In genomic region chr10:120490288-120490687, GRCh38 we compare ENCODE assay signal across 32 cellular contexts. TPM values are rescaled to one million over a fixed set of nuclear protein-coding genes. Genes with fewer than 3 reads are reported as not detected.
"Had no signal": no experiment of that assay in that cellular context is flagged by ENCODE, and none has a peak within 500 bp of the region (broad histone marks: within the 10 kb centered on the region; RNA-seq: fewer than 3 reads in every experiment).

No MANE protein-coding gene starts in this region.

- H3K36me3 ChIP-seq: adrenal gland, breast epithelium, cardiac muscle cell, esophagus squamous epithelium, gastroesophageal sphincter, heart right ventricle had no signal

- H3K4me3 ChIP-seq: adrenal gland, breast epithelium, cardiac muscle cell, esophagus squamous epithelium, gastroesophageal sphincter, heart right ventricle had no signal

- DNase-seq: activated CD4-positive, alpha-beta memory T cell treated with anti-CD3 and anti-CD28 coated beads, Interleukin-2, amount 10 ng/mL, durations not matched to agents 7 days and 5 days; activated CD4-positive, alpha-beta T cell treated with anti-CD3 and anti-CD28 coated beads for 1 hour; activated CD4-positive, alpha-beta T cell treated with anti-CD3 and anti-CD28 coated beads for 4 hours; activated CD4-positive, alpha-beta T cell treated with anti-CD3 and anti-CD28 coated beads, Interleukin-2, amount 10 ng/mL, durations not matched to agents 7 days and 5 days; activated CD4-positive, alpha-beta T cell treated with anti-CD3 and anti-CD28 coated beads, Interleukin-2, amount 50 U/mL, for 4 hours; activated CD8-positive, alpha-beta memory T cell treated with anti-CD3 and anti-CD28 coated beads, Interleukin-2, amount 50 U/mL, for 48 hours; activated effector memory CD4-positive, alpha-beta T cell treated with anti-CD3 and anti-CD28 coated beads, Interleukin-2, amount 50 U/mL, for 16 hours; activated naive CD4-positive, alpha-beta T cell treated with anti-CD3 and anti-CD28 coated beads for 36 hours; activated naive CD8-positive, alpha-beta T cell treated with anti-CD3 and anti-CD28 coated beads for 36 hours; activated naive CD8-positive, alpha-beta T cell treated with anti-CD3 and anti-CD28 coated beads, Interleukin-2, amount 50 U/mL, for 24 hours; activated T-cell treated with anti-CD3 and anti-CD28 coated beads for 4 hours; activated T-cell treated with anti-CD3 and anti-CD28 coated beads, Interleukin-2, amount 50 U/mL, for 24 hours; activated T-cell treated with anti-CD3 and anti-CD28 coated beads, Interleukin-2, amount 50 U/mL, for 72 hours; adrenal gland; amygdala; aorta; cortex of kidney; dermis blood vessel endothelial cell; effector CD4-positive, alpha-beta T cell; effector memory CD8-positive, alpha-beta T cell; erythroblast; esophagus squamous epithelium; foreskin melanocyte; heart right ventricle; T-helper 2 cell had no signal

- H3K27me3 ChIP-seq: adrenal gland, cardiac muscle cell had no signal

- ATAC-seq: activated naive CD8-positive, alpha-beta T cell treated with anti-CD3 and anti-CD28 coated beads, Interleukin-2, amount 50 U/mL, for 24 hours; activated T-cell treated with anti-CD3 and anti-CD28 coated beads, Interleukin-2, amount 50 U/mL, for 72 hours; effector memory CD8-positive, alpha-beta T cell; gastroesophageal sphincter; heart right ventricle had no signal

- H3K4me1 Mint-ChIP-seq: activated CD4-positive, alpha-beta memory T cell treated with anti-CD3 and anti-CD28 coated beads, Interleukin-2, amount 10 ng/mL, durations not matched to agents 7 days and 5 days; activated CD4-positive, alpha-beta T cell treated with anti-CD3 and anti-CD28 coated beads, Interleukin-2, amount 10 ng/mL, durations not matched to agents 7 days and 5 days; activated naive CD4-positive, alpha-beta T cell treated with anti-CD3 and anti-CD28 coated beads, Interleukin-2, amount 50 U/mL, for 24 hours; activated naive CD8-positive, alpha-beta T cell treated with anti-CD3 and anti-CD28 coated beads for 36 hours; activated naive CD8-positive, alpha-beta T cell treated with anti-CD3 and anti-CD28 coated beads, Interleukin-2, amount 50 U/mL, for 24 hours; brain; central memory CD8-positive, alpha-beta T cell had no signal

- H3K27me3 Mint-ChIP-seq: activated CD4-positive, alpha-beta memory T cell treated with anti-CD3 and anti-CD28 coated beads, Interleukin-2, amount 10 ng/mL, durations not matched to agents 7 days and 5 days; activated CD4-positive, alpha-beta T cell treated with anti-CD3 and anti-CD28 coated beads, Interleukin-2, amount 10 ng/mL, durations not matched to agents 7 days and 5 days; activated naive CD4-positive, alpha-beta T cell treated with anti-CD3 and anti-CD28 coated beads, Interleukin-2, amount 50 U/mL, for 24 hours; activated naive CD8-positive, alpha-beta T cell treated with anti-CD3 and anti-CD28 coated beads for 36 hours; activated naive CD8-positive, alpha-beta T cell treated with anti-CD3 and anti-CD28 coated beads, Interleukin-2, amount 50 U/mL, for 24 hours had no signal

- H3K9me3 Mint-ChIP-seq: activated CD4-positive, alpha-beta memory T cell treated with anti-CD3 and anti-CD28 coated beads, Interleukin-2, amount 10 ng/mL, durations not matched to agents 7 days and 5 days; activated CD4-positive, alpha-beta T cell treated with anti-CD3 and anti-CD28 coated beads, Interleukin-2, amount 10 ng/mL, durations not matched to agents 7 days and 5 days; activated naive CD4-positive, alpha-beta T cell treated with anti-CD3 and anti-CD28 coated beads for 36 hours; activated naive CD4-positive, alpha-beta T cell treated with anti-CD3 and anti-CD28 coated beads, Interleukin-2, amount 50 U/mL, for 24 hours; activated naive CD8-positive, alpha-beta T cell treated with anti-CD3 and anti-CD28 coated beads for 36 hours; activated naive CD8-positive, alpha-beta T cell treated with anti-CD3 and anti-CD28 coated beads, Interleukin-2, amount 50 U/mL, for 24 hours; activated T-cell treated with anti-CD3 and anti-CD28 coated beads, Interleukin-2, amount 50 U/mL, for 24 hours; activated T-cell treated with anti-CD3 and anti-CD28 coated beads, Interleukin-2, amount 50 U/mL, for 72 hours; central memory CD8-positive, alpha-beta T cell; effector memory CD8-positive, alpha-beta T cell had no signal

- H3K27ac Mint-ChIP-seq: activated CD4-positive, alpha-beta memory T cell treated with anti-CD3 and anti-CD28 coated beads, Interleukin-2, amount 10 ng/mL, durations not matched to agents 7 days and 5 days; activated CD4-positive, alpha-beta T cell treated with anti-CD3 and anti-CD28 coated beads, Interleukin-2, amount 10 ng/mL, durations not matched to agents 7 days and 5 days; activated naive CD4-positive, alpha-beta T cell treated with anti-CD3 and anti-CD28 coated beads for 36 hours; activated naive CD4-positive, alpha-beta T cell treated with anti-CD3 and anti-CD28 coated beads, Interleukin-2, amount 50 U/mL, for 24 hours; activated naive CD8-positive, alpha-beta T cell treated with anti-CD3 and anti-CD28 coated beads for 36 hours; activated naive CD8-positive, alpha-beta T cell treated with anti-CD3 and anti-CD28 coated beads, Interleukin-2, amount 50 U/mL, for 24 hours; activated T-cell treated with anti-CD3 and anti-CD28 coated beads, Interleukin-2, amount 50 U/mL, for 24 hours; activated T-cell treated with anti-CD3 and anti-CD28 coated beads, Interleukin-2, amount 50 U/mL, for 72 hours; brain; effector memory CD8-positive, alpha-beta T cell had no signal

- H3K9me3 ChIP-seq: adrenal gland, breast epithelium, esophagus squamous epithelium, gastroesophageal sphincter, heart right ventricle had no signal

- H3K4me3 Mint-ChIP-seq: activated CD4-positive, alpha-beta memory T cell treated with anti-CD3 and anti-CD28 coated beads, Interleukin-2, amount 10 ng/mL, durations not matched to agents 7 days and 5 days; activated CD4-positive, alpha-beta T cell treated with anti-CD3 and anti-CD28 coated beads, Interleukin-2, amount 10 ng/mL, durations not matched to agents 7 days and 5 days; activated naive CD4-positive, alpha-beta T cell treated with anti-CD3 and anti-CD28 coated beads for 36 hours; activated naive CD4-positive, alpha-beta T cell treated with anti-CD3 and anti-CD28 coated beads, Interleukin-2, amount 50 U/mL, for 24 hours; activated naive CD8-positive, alpha-beta T cell treated with anti-CD3 and anti-CD28 coated beads for 36 hours; activated naive CD8-positive, alpha-beta T cell treated with anti-CD3 and anti-CD28 coated beads, Interleukin-2, amount 50 U/mL, for 24 hours; activated T-cell treated with anti-CD3 and anti-CD28 coated beads, Interleukin-2, amount 50 U/mL, for 24 hours; activated T-cell treated with anti-CD3 and anti-CD28 coated beads, Interleukin-2, amount 50 U/mL, for 72 hours; brain; central memory CD8-positive, alpha-beta T cell; effector memory CD8-positive, alpha-beta T cell had no signal

- H3K36me3 Mint-ChIP-seq: activated naive CD4-positive, alpha-beta T cell treated with anti-CD3 and anti-CD28 coated beads, Interleukin-2, amount 50 U/mL, for 24 hours; activated naive CD8-positive, alpha-beta T cell treated with anti-CD3 and anti-CD28 coated beads for 36 hours; brain had no signal

- H3K4me1 ChIP-seq: adrenal gland, breast epithelium, esophagus squamous epithelium, gastroesophageal sphincter, heart right ventricle had no signal

- H3K27ac ChIP-seq: adrenal gland, breast epithelium, cardiac muscle cell, esophagus squamous epithelium, gastroesophageal sphincter, heart right ventricle had no signal

RNA-seq across cellular contexts. Expression of gene PLPP4, which starts 33.3 kb away (rescaled TPM):
- total RNA-seq: activated CD4-positive, alpha-beta memory T cell treated with anti-CD3 and anti-CD28 coated beads, Interleukin-2, amount 10 ng/mL, durations not matched to agents 7 days and 5 days; activated CD4-positive, alpha-beta T cell treated with anti-CD3 and anti-CD28 coated beads, Interleukin-2, amount 10 ng/mL, durations not matched to agents 7 days and 5 days; activated naive CD4-positive, alpha-beta T cell treated with anti-CD3 and anti-CD28 coated beads for 36 hours; activated naive CD8-positive, alpha-beta T cell treated with anti-CD3 and anti-CD28 coated beads for 36 hours; activated T-cell treated with anti-CD3 and anti-CD28 coated beads, Interleukin-2, amount 50 U/mL, for 72 hours; adrenal gland; aorta; breast epithelium; heart right ventricle; T-helper 1 cell treated with Interleukin-12 subunit alpha and Interleukin-12 subunit beta and Interleukin-4 antibody, amounts not matched to agents 30 ng/mL and 1 ng/mL, for 36 hours had no signal
- polyA plus RNA-seq: aorta, heart right ventricle had no signal
